11 cellular contexts compared by ENCODE assay signal in genomic region chr1:220877348-220878095, GRCh38. TPM values are rescaled to one million over a fixed set of nuclear protein-coding genes. Genes with fewer than 3 reads are reported as not detected.
A peak's percentile ranks its signal among the peaks of the same experiment; 100 is the strongest.
DNase-seq lines count a peak whose midpoint lies in the region; ATAC-seq, FAIRE-seq and TF ChIP-seq lines count a peak whose summit lies in the region.
"Had no signal": no experiment of that assay in that cellular context is flagged by ENCODE, and none has a peak within 500 bp of the region (broad histone marks: within the 10 kb centered on the region; RNA-seq: fewer than 3 reads in every experiment).

No MANE protein-coding gene starts in this region.

- CTCF ChIA-PET in SK-N-SH (lab: Yijun Ruan, JAX) = interaction anchor here (1.0 to 7.0 kb wide), 4 partner anchors 67 to 1577 kb away, joined by 3 to 88 read pairs (median 6); no protein-coding TSS in a partner anchor

- no peak for TF ChIP-seq POLR2A in gastrocnemius medialis (IDR thresholded peaks at IDR 0.05)

- H3K4me1 Mint-ChIP-seq in activated T-cell treated with anti-CD3 and anti-CD28 coated beads, Interleukin-2, amount 50 U/mL, for 72 hours (ENCODE audit: low read depth) = peaks cover 39% of the 10 kb centered on the region

- H3K4me1 ChIP-seq in HUES64 (ENCODE audit: insufficient read depth, low read length) = peaks cover 16% of the 10 kb centered on the region
- H3K4me1 ChIP-seq in iPS-15b (ENCODE audit: control insufficient read depth, insufficient read depth, low read length) = peaks cover 4% of the 10 kb centered on the region
- peaks cover 8 to 22% of the 10 kb centered on the region in 2 donors for H3K4me1 ChIP-seq in gastrocnemius medialis
- peaks cover 0 to 2% of the 10 kb centered on the region in 2 donors for H3K4me1 ChIP-seq in small intestine (ENCODE audit: control insufficient read depth in 2 of 2, insufficient read depth in 1 of 2, low read depth in 1 of 2, low read length in 1 of 2)
- peaks cover 0 to 27% of the 10 kb centered on the region in 2 experiments; a peak in 2 of 4 replicates for H3K4me1 ChIP-seq in SK-N-SH (ENCODE audit: control insufficient read depth in 1 of 2, insufficient read depth in 2 of 2, low read depth in 1 of 2, low read length in 1 of 2)

- H3K27me3 ChIP-seq in HUES64 (ENCODE audit: insufficient read depth, low read length) (peaks cover 87% of the 10 kb centered on the region), iPS-15b (ENCODE audit: control insufficient read depth, insufficient read depth, low read length) (peaks cover 87% of the 10 kb centered on the region), gastrocnemius medialis (no peaks in the 10 kb centered on the region), small intestine (ENCODE audit: control insufficient read depth in 2 of 2, insufficient read depth in 2 of 2, low read length in 2 of 2) (peaks cover 0 to 13% of the 10 kb centered on the region in 2 donors), SK-N-SH (ENCODE audit: insufficient read depth) (no peaks in the 10 kb centered on the region)

- no peaks in the 10 kb centered on the region for H4K20me1 ChIP-seq in SK-N-SH (ENCODE audit: insufficient read depth)

- no peaks in the 10 kb centered on the region for H3K36me3 ChIP-seq in HUES64 (ENCODE audit: insufficient read depth, low read length)
- no peaks in the 10 kb centered on the region for H3K36me3 ChIP-seq in iPS-15b (ENCODE audit: control insufficient read depth, insufficient read depth, low read length)
- peaks cover 0 to 10% of the 10 kb centered on the region in 2 donors for H3K36me3 ChIP-seq in gastrocnemius medialis
- H3K36me3 ChIP-seq in small intestine (ENCODE audit: control insufficient read depth in 2 of 2, insufficient read depth in 2 of 2, low read length in 2 of 2) = no peaks in the 10 kb centered on the region
- H3K36me3 ChIP-seq in SK-N-SH (replicated peaks in 1 of 2; ENCODE audit: control insufficient read depth in 1 of 2, insufficient read depth in 2 of 2, low read length in 1 of 2) = peaks cover 0 to 8% of the 10 kb centered on the region in 2 experiments

- no peaks in the 10 kb centered on the region for H3K9me3 ChIP-seq in HUES64 (ENCODE audit: insufficient read depth, low read depth, low read length)
- no peaks in the 10 kb centered on the region for H3K9me3 ChIP-seq in iPS-15b (ENCODE audit: control insufficient read depth, insufficient read depth, low read length)
- no peaks in the 10 kb centered on the region for H3K9me3 ChIP-seq in gastrocnemius medialis
- no peaks in the 10 kb centered on the region for H3K9me3 ChIP-seq in small intestine (ENCODE audit: control insufficient read depth, low read depth)
- H3K9me3 ChIP-seq in SK-N-SH = no peaks in the 10 kb centered on the region

- FAIRE-seq in small intestine (lab: Jason Lieb, UNC) = no peak

- H3K4me3 ChIP-seq in HUES64 (ENCODE audit: low read length) = peak overlapping the region; percentile 62
- H3K4me3 ChIP-seq in iPS-15b (ENCODE audit: low read depth, low read length) = peak overlapping the region; percentile 53
- peak overlapping the region; percentile 8 to 93 (median 57) for H3K4me3 ChIP-seq in gastrocnemius medialis
- H3K4me3 ChIP-seq in small intestine (ENCODE audit: low read depth in 1 of 2, low read length in 2 of 2) = no peak overlapping the region
- H3K4me3 ChIP-seq in SK-N-SH (ENCODE audit: low read depth in 2 of 2, low read length in 1 of 2) = no peak overlapping the region
- H3K4me3 ChIP-seq: SK-N-MC had no signal

- peaks cover 21% of the 10 kb centered on the region for H3K79me2 ChIP-seq in SK-N-SH (ENCODE audit: insufficient read depth)

- H3K4me2 ChIP-seq in SK-N-SH = no peak overlapping the region

- WGBS in HUES64 = under 1% methylated on average over 28 of the region's 28 CpGs
- 20 to 32% (median 32%) methylated on average over 28 of the region's 28 CpGs for WGBS in small intestine, 3 donors
- 98% methylated on average over 28 of the region's 28 CpGs for WGBS in SK-N-SH (ENCODE audit: low lambda C conversion rate)

- H2AFZ ChIP-seq in SK-N-SH (ENCODE audit: low read depth) = no peak overlapping the region

- H3F3A ChIP-seq in SK-N-SH (replicated peaks; ENCODE audit: insufficient read depth) = no peaks in the 10 kb centered on the region

- DNase-seq in activated T-cell treated with anti-CD3 and anti-CD28 coated beads, Interleukin-2, amount 50 U/mL, for 72 hours = no peak
- no peak for DNase-seq in gastrocnemius medialis
- no peak for DNase-seq in cerebellar nuclear complex (lab: John Stamatoyannopoulos, UW)
- no peak for DNase-seq in small intestine
- DNase-seq in C1 segment of cervical spinal cord (lab: John Stamatoyannopoulos, UW) = no peak
- no peak for DNase-seq in SK-N-SH
- DNase-seq: stimulated activated CD8-positive, alpha-beta memory T cell treated with anti-CD3 and anti-CD28 coated beads, Interleukin-4, amount 100 ng/mL, for 48 hours had no signal

- no peaks in the 10 kb centered on the region for H3K9me2 ChIP-seq in SK-N-SH

- TF ChIP-seq RAD21 in SK-N-SH (IDR thresholded peaks at IDR 0.05; ENCODE audit: low read length) = no peak

- in situ Hi-C loops in gastrocnemius medialis (cut with MboI; ENCODE audit: low sequenced_read_pairs in 4 of 4) = loop anchor here (10.0 kb wide), 3 partner anchors 63 to 557 kb away; no protein-coding TSS in a partner anchor

- POLR2A ChIA-PET in SK-N-SH (lab: Yijun Ruan, JAX) = no interaction called here

- H3K27me3 Mint-ChIP-seq in activated T-cell treated with anti-CD3 and anti-CD28 coated beads, Interleukin-2, amount 50 U/mL, for 72 hours (ENCODE audit: low read depth) = peaks cover 82% of the 10 kb centered on the region

- TF ChIP-seq EP300 in SK-N-SH (IDR thresholded peaks at IDR 0.05; ENCODE audit: borderline replicate concordance in 1 of 2, low read depth in 1 of 2, low read length in 1 of 2) = no peak

- peaks cover 0 to 3% of the 10 kb centered on the region in 2 donors for H3K36me3 Mint-ChIP-seq in activated T-cell treated with anti-CD3 and anti-CD28 coated beads, Interleukin-2, amount 50 U/mL, for 72 hours (ENCODE audit: insufficient read depth in 2 of 2)

- H3K9ac ChIP-seq in HUES64 (ENCODE audit: low read depth, low read length) = no peak overlapping the region
- H3K9ac ChIP-seq in iPS-15b (ENCODE audit: low read depth, low read length) = no peak overlapping the region
- no peak overlapping the region for H3K9ac ChIP-seq in SK-N-SH

- H3K9me3 Mint-ChIP-seq in activated T-cell treated with anti-CD3 and anti-CD28 coated beads, Interleukin-2, amount 50 U/mL, for 72 hours = no peaks in the 10 kb centered on the region

- no peak overlapping the region for H3K27ac Mint-ChIP-seq in activated T-cell treated with anti-CD3 and anti-CD28 coated beads, Interleukin-2, amount 50 U/mL, for 72 hours

- H3K27ac ChIP-seq in HUES64 (ENCODE audit: low read depth, low read length) (no peak overlapping the region), gastrocnemius medialis (peak overlapping the region; percentile 87 to 94 (median 90)), small intestine (ENCODE audit: low read depth in 1 of 2, low read length in 1 of 2) (peak overlapping the region in 1 of 2 donors; percentile 65), SK-N-SH (ENCODE audit: low read depth in 2 of 2, low read length in 1 of 2) (no peak overlapping the region)
- H3K27ac ChIP-seq: SK-N-MC had no signal

- no peak for ATAC-seq in activated T-cell treated with anti-CD3 and anti-CD28 coated beads, Interleukin-2, amount 50 U/mL, for 72 hours (replicated peaks in 1 of 2)
- no peak for ATAC-seq in gastrocnemius medialis
- ATAC-seq: HCT116 had no signal

- TF ChIP-seq CTCF in gastrocnemius medialis (IDR thresholded peaks at IDR 0.05 in 4 of 5, conservative IDR thresholded peaks at IDR 0.05 in 1 of 5) = no peak
- TF ChIP-seq CTCF in SK-N-SH (IDR thresholded peaks at IDR 0.05) = no peak

- peak overlapping the region; percentile 92 to 97 for H3K4me3 Mint-ChIP-seq in activated T-cell treated with anti-CD3 and anti-CD28 coated beads, Interleukin-2, amount 50 U/mL, for 72 hours

- intact Hi-C loops in gastrocnemius medialis (cut with DNase I; ENCODE audit: low total_unique reads) = loop anchor here (5.0 to 10.0 kb wide), 3 partner anchors 240 to 1587 kb away; partner anchors contain the start of gene DUSP10

TF ChIP-seq in SK-N-SH, 30 proteins besides CTCF, POLR2A, EP300 and RAD21:
- TF ChIP-seq ELF1 (IDR thresholded peaks at IDR 0.05) (no peak), NRF1 (IDR thresholded peaks at IDR 0.05; ENCODE audit: low read depth, low read length) (no peak), POLR2AphosphoS5 (IDR thresholded peaks at IDR 0.05; ENCODE audit: low read depth, low read length) (no peak), YY1 (IDR thresholded peaks at IDR 0.05; ENCODE audit: low read depth) (no peak), FOXJ3 (CRISPR knock-in tag; IDR thresholded peaks at IDR 0.05) (no peak), MEF2A (IDR thresholded peaks at IDR 0.05; ENCODE audit: borderline replicate concordance, low read depth) (no peak), TCF12 (IDR thresholded peaks at IDR 0.05) (no peak), GATA2 (CRISPR knock-in tag; IDR thresholded peaks at IDR 0.05) (no peak), RFX5 (IDR thresholded peaks at IDR 0.05; ENCODE audit: low read length) (no peak), SIN3A (IDR thresholded peaks at IDR 0.05; ENCODE audit: borderline replicate concordance, low read depth, low read length) (no peak), TEAD4 (IDR thresholded peaks at IDR 0.05; ENCODE audit: borderline replicate concordance, insufficient read depth) (no peak), JUND (IDR thresholded peaks at IDR 0.05) (no peak)

RNA-seq across cellular contexts. Expression of gene HLX, which starts 1.7 kb away (rescaled TPM):
- polyA plus RNA-seq in HUES64 (2013, experiment 1 of 2) = 0.55 TPM
- 0.70 TPM for polyA plus RNA-seq in HUES64 (2013, experiment 2 of 2)
- 1 to 10 TPM in 1 of 2 donors, under 1 TPM in 1; 0.55 to 2.0 TPM for total RNA-seq in activated T-cell treated with anti-CD3 and anti-CD28 coated beads, Interleukin-2, amount 50 U/mL, for 72 hours
- 1 to 10 TPM; 3.5 to 8.3 (median 6.4) TPM for total RNA-seq in gastrocnemius medialis
- polyA plus RNA-seq in small intestine (1 to 10 TPM in 2 of 3 donors, under 1 TPM in 1; 0.45 to 6.8 (median 1.9) TPM), SK-N-SH (2012; rRNA removed) (8.6 and 21.4 TPM in 2 replicates)
- polyA plus RNA-seq in SK-N-SH (2012; cell fraction: cytosol; rRNA removed) = 11.7 TPM in 2 replicates
- 17.6 and 19.7 TPM in 2 replicates for polyA plus RNA-seq in SK-N-SH (2012; cell fraction: nucleus; rRNA removed)

Comparison
In these comparisons a context has a peak if more than half of its experiments do, and no peak if none do; other contexts are left out.
1. H3K27ac ChIP-seq: peak in gastrocnemius medialis (4 of 4); none in HUES64 (single experiment) and SK-N-SH (0 of 2).
2. H3K4me3 ChIP-seq: peak in HUES64 (single experiment), iPS-15b (single experiment) and gastrocnemius medialis (4 of 4); none in small intestine (0 of 2) and SK-N-SH (0 of 2).